Comparison of ENCODE assay signal across 8 cellular contexts in genomic region chr3:11060500-11061251, GRCh38.
A peak's percentile ranks its signal among the peaks of the same experiment; 100 is the strongest.
DNase-seq lines count a peak whose midpoint lies in the region; ATAC-seq, FAIRE-seq and TF ChIP-seq lines count a peak whose summit lies in the region.

No MANE protein-coding gene starts in this region.

- no peak overlapping the region for H3K4me3 Mint-ChIP-seq in endothelial cell (ENCODE audit: unreplicated experiment)

- 21% methylated on average over 15 of the region's 35 CpGs for WGBS in A549 (ENCODE audit: missing lambda C conversion rate)
- WGBS in mesenchymal stem cell = 18% methylated on average over 34 of the region's 35 CpGs

- H3K4me1 Mint-ChIP-seq in endothelial cell (ENCODE audit: unreplicated experiment) = peaks cover 2% of the 10 kb centered on the region

- H3K9me3 Mint-ChIP-seq in endothelial cell (ENCODE audit: unreplicated experiment) = no peaks in the 10 kb centered on the region

- peak overlapping the region; percentile 42 for H3K4me3 ChIP-seq in A549
- H3K4me3 ChIP-seq in mesenchymal stem cell (ENCODE audit: insufficient read depth in 1 of 2, low read depth in 1 of 2, low read length in 2 of 2) = peak overlapping the region in 1 of 2 experiments; percentile 68

- H3K4me1 ChIP-seq in A549 (peaks cover 8% of the 10 kb centered on the region; the same call in 1 of the 3 replicates), mesenchymal stem cell (ENCODE audit: control insufficient read depth, insufficient read depth, low read depth, low read length) (peaks cover 7% of the 10 kb centered on the region)

- H2BK5ac ChIP-seq in mesenchymal stem cell (ENCODE audit: low read depth, low read length, poor library complexity, severe bottlenecking) = no peak overlapping the region

- peak overlapping the region in 1 of 2 experiments; percentile 55 for H3K14ac ChIP-seq in mesenchymal stem cell (ENCODE audit: low read length in 2 of 2)

- peak overlapping the region; percentile 6 for H2AFZ ChIP-seq in mesenchymal stem cell (ENCODE audit: low read depth, low read length)

- H3K27ac ChIP-seq in A549 (peak overlapping the region; percentile 45 to 78), mesenchymal stem cell (ENCODE audit: low read length, poor library complexity, severe bottlenecking) (no peak overlapping the region)

- H4K91ac ChIP-seq in mesenchymal stem cell (ENCODE audit: low read length) = no peak overlapping the region

- no peak for FAIRE-seq in A549 (lab: Jason Lieb, UNC)

- CTCF ChIA-PET in A549 (lab: Yijun Ruan, JAX) = interaction anchor here (0.6 to 11.4 kb wide), 121 partner anchors 7 to 1956 kb away, joined by 3 to 297 read pairs (median 5); partner anchors contain the start of genes ATG7 and HRH1

- TF ChIP-seq POLR2A in A549 (IDR thresholded peaks at IDR 0.05; ENCODE audit: low read length) = no peak

- peaks cover 10% of the 10 kb centered on the region for H3K36me3 Mint-ChIP-seq in endothelial cell (ENCODE audit: low read depth, unreplicated experiment)

- DNase-seq in A549 (ENCODE audit: low read depth in 1 of 2, low spot score in 1 of 2) = peak; percentile 71 to 75
- DNase-seq in NCI-H2227 (lab: John Stamatoyannopoulos, UW; ENCODE audit: unreplicated experiment) = peak; percentile 73
- peak; percentile 11 to 24 for DNase-seq in activated CD4-positive, alpha-beta T cell treated with anti-CD3 and anti-CD28 coated beads, Interleukin-2, amount 50 U/mL, for 24 hours (ENCODE audit: low read depth in 1 of 2, low spot score in 1 of 2)
- peak; percentile 82 for DNase-seq in endothelial cell (ENCODE audit: low spot score)
- DNase-seq in mesenchymal stem cell = peak; percentile 67
- DNase-seq in stimulated activated CD8-positive, alpha-beta memory T cell treated with anti-CD3 and anti-CD28 coated beads, Interleukin-4, amount 100 ng/mL, for 24 hours (ENCODE audit: low read depth) = peak; percentile 36

- no peaks in the 10 kb centered on the region for H3K36me3 ChIP-seq in mesenchymal stem cell (ENCODE audit: control insufficient read depth in 1 of 2, insufficient read depth in 2 of 2, low read depth in 1 of 2, low read length in 2 of 2)

- peaks cover 4% of the 10 kb centered on the region for H3K27me3 Mint-ChIP-seq in endothelial cell (ENCODE audit: unreplicated experiment)

- no peaks in the 10 kb centered on the region for H3K79me1 ChIP-seq in mesenchymal stem cell (replicated peaks; ENCODE audit: low read length, poor library complexity, severe bottlenecking)

- peak; percentile 87 to 93 for ATAC-seq in A549
- ATAC-seq in GM21381 (IDR thresholded peaks at IDR 0.05; ENCODE audit: unreplicated experiment) = no peak

- peak overlapping the region; percentile 99 for H3K4me2 ChIP-seq in A549
- peak overlapping the region; percentile 66 for H3K4me2 ChIP-seq in mesenchymal stem cell (ENCODE audit: low read length, poor library complexity, severe bottlenecking)

- peak overlapping the region; percentile 55 for H4K8ac ChIP-seq in mesenchymal stem cell (ENCODE audit: low read length)

- H3K9me3 ChIP-seq in A549 (peaks cover 11% of the 10 kb centered on the region), mesenchymal stem cell (ENCODE audit: control insufficient read depth, low read length) (no peaks in the 10 kb centered on the region)

- H2BK120ac ChIP-seq in mesenchymal stem cell (ENCODE audit: low read depth, low read length) = no peak overlapping the region

- peak overlapping the region in 1 of 2 experiments; percentile 76 for H3K18ac ChIP-seq in mesenchymal stem cell (ENCODE audit: low read depth in 1 of 2, low read length in 2 of 2)

- H3K23ac ChIP-seq in mesenchymal stem cell (ENCODE audit: low read length in 2 of 2) = peak overlapping the region in 1 of 2 experiments; percentile 61

- H3K27me3 ChIP-seq in mesenchymal stem cell (ENCODE audit: control insufficient read depth in 1 of 2, insufficient read depth in 1 of 2, low read length in 2 of 2) = peaks cover 15 to 34% of the 10 kb centered on the region in 2 experiments

- peak overlapping the region in 1 of 2 experiments; percentile 40 for H2BK12ac ChIP-seq in mesenchymal stem cell (ENCODE audit: low read length in 2 of 2)

- H2AK5ac ChIP-seq in mesenchymal stem cell (ENCODE audit: low read length, severe bottlenecking) = no peak overlapping the region

- H2BK15ac ChIP-seq in mesenchymal stem cell (ENCODE audit: low read depth, poor library complexity, severe bottlenecking) = no peak overlapping the region

- TF ChIP-seq CTCF in A549 (IDR thresholded peaks at IDR 0.05) (peak; percentile 94), GM12873 (IDR thresholded peaks at IDR 0.05; ENCODE audit: insufficient read depth, low read depth, low read length, missing control alignments) (peak; percentile 77), endothelial cell (IDR thresholded peaks at IDR 0.05; ENCODE audit: unreplicated experiment) (peak; percentile 96)

- H3K27ac Mint-ChIP-seq in endothelial cell (ENCODE audit: unreplicated experiment) = no peak overlapping the region

- no peak overlapping the region for H3K4ac ChIP-seq in mesenchymal stem cell (ENCODE audit: low read depth in 1 of 2, low read length in 2 of 2)

- peak overlapping the region; percentile 75 for H3K9ac ChIP-seq in mesenchymal stem cell (ENCODE audit: low read length)

- TF ChIP-seq EP300 in A549 (IDR thresholded peaks at IDR 0.05) = no peak

- POLR2A ChIA-PET in A549 (lab: Yijun Ruan, JAX) = interaction anchor here (0.8 to 1.2 kb wide), 2 partner anchors 76 to 95 kb away, joined by 4 to 6 read pairs; no protein-coding TSS in a partner anchor

- peak; percentile 79 to 90 for TF ChIP-seq RAD21 in A549 (conservative IDR thresholded peaks at IDR 0.05 in 1 of 2, IDR thresholded peaks at IDR 0.05 in 1 of 2)

TF ChIP-seq in A549, 52 proteins besides CTCF, POLR2A, EP300 and RAD21:
- TF ChIP-seq CHD4 (IDR thresholded peaks at IDR 0.05; ENCODE audit: borderline replicate concordance) (no peak), SMC3 (IDR thresholded peaks at IDR 0.05) (peak; percentile 97)
- TF ChIP-seq, protein P1, sequence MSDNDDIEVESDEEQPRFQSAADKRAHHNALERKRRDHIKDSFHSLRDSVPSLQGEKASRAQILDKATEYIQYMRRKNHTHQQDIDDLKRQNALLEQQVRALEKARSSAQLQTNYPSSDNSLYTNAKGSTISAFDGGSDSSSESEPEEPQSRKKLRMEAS (IDR thresholded peaks at IDR 0.05) = peak; percentile 68
TF ChIP-seq in A549: peak in this region for 2.

Comparison
In these comparisons a context has a peak if more than half of its experiments do, and no peak if none do; other contexts are left out.
1. DNase-seq: peak in every context shown above with its lines; median percentile 82 in endothelial cell; 73 in A549; 73 in NCI-H2227; 67 in mesenchymal stem cell; 36 in stimulated activated CD8-positive, alpha-beta memory T cell treated with anti-CD3 and anti-CD28 coated beads, Interleukin-4, amount 100 ng/mL, for 24 hours; 18 in activated CD4-positive, alpha-beta T cell treated with anti-CD3 and anti-CD28 coated beads, Interleukin-2, amount 50 U/mL, for 24 hours.